ENCODE assay signal across 26 cellular contexts in genomic region chr3:72033709-72034428, GRCh38.
A peak's percentile ranks its signal among the peaks of the same experiment; 100 is the strongest.
DNase-seq lines count a peak whose midpoint lies in the region; ATAC-seq, FAIRE-seq and TF ChIP-seq lines count a peak whose summit lies in the region.
"Had no signal": no experiment of that assay in that cellular context is flagged by ENCODE, and none has a peak within 500 bp of the region (broad histone marks: within the 10 kb centered on the region; RNA-seq: fewer than 3 reads in every experiment).

No MANE protein-coding gene starts in this region.

- peaks cover 8% of the 10 kb centered on the region for H3K27me3 Mint-ChIP-seq in memory B cell

- no peaks in the 10 kb centered on the region for H3K36me3 ChIP-seq in GM06990 (ENCODE audit: control insufficient read depth, insufficient read depth, low read length)
- H3K36me3 ChIP-seq: BLaER1 treated with 17β-estradiol and CSF1 and Interleukin-3, amounts not matched to agents 10 nM and 100 nM; neural progenitor cell; right atrium auricular region had no signal

- no peak overlapping the region for H3K4me3 Mint-ChIP-seq in memory B cell
- H3K4me3 Mint-ChIP-seq: neural progenitor cell had no signal

- ATAC-seq in GM19351 (IDR thresholded peaks at IDR 0.05; ENCODE audit: unreplicated experiment): peak; percentile 71
- ATAC-seq in HG03095 (IDR thresholded peaks at IDR 0.05; ENCODE audit: unreplicated experiment): peak; percentile 51
- peak; percentile 64 for ATAC-seq in memory B cell (ENCODE audit: low read depth)
- no peak for ATAC-seq in HG03196 (IDR thresholded peaks at IDR 0.05; ENCODE audit: unreplicated experiment)
- ATAC-seq: PC-3, SK-N-SH treated with all-trans-retinoic acid at 6 μM for 48 hours had no signal

- peak; percentile 46 for DNase-seq in GM06990 (ENCODE audit: extremely low read depth, insufficient read length)
- no peak for DNase-seq in memory B cell (ENCODE audit: low spot score in 2 of 2)
- DNase-seq in HT-29 (ENCODE audit: low spot score): no peak
- DNase-seq in HTR-8/SVneo (ENCODE audit: insufficient read length, low spot score): no peak
- DNase-seq: activated CD4-positive, alpha-beta T cell treated with anti-CD3 and anti-CD28 coated beads for 1 hour; activated CD8-positive, alpha-beta memory T cell treated with anti-CD3 and anti-CD28 coated beads for 24 hours; activated naive CD4-positive, alpha-beta T cell; central memory CD4-positive, alpha-beta T cell; DMS79 treated with DMSO at 0.1 percent for 48 hours; foreskin fibroblast; mammary epithelial cell; MV-4-11; NCI-H146; NCI-H446; PC-3; stimulated activated CD4-positive, alpha-beta T cell treated with anti-CD3 and anti-CD28 coated beads, Interleukin-2, amount 100 ng/mL, for 24 hours; T-helper 2 cell; trophoblast cell had no signal

- peaks cover 5% of the 10 kb centered on the region for H3K9me3 Mint-ChIP-seq in memory B cell

- FAIRE-seq in HTR-8/SVneo (lab: Jason Lieb, UNC): no peak

- peaks cover 11% of the 10 kb centered on the region for H3K4me1 Mint-ChIP-seq in memory B cell

- no peaks in the 10 kb centered on the region for H3K27me3 ChIP-seq in GM06990 (replicated peaks; ENCODE audit: control insufficient read depth, insufficient read depth, low read length)
- H3K27me3 ChIP-seq: BLaER1 treated with 17β-estradiol and CSF1 and Interleukin-3, amounts not matched to agents 10 nM and 100 nM; neural progenitor cell; right atrium auricular region had no signal

- H3K4me3 ChIP-seq in GM06990 (replicated peaks; ENCODE audit: low read depth, low read length): no peak overlapping the region
- H3K4me3 ChIP-seq: BLaER1 treated with 17β-estradiol and CSF1 and Interleukin-3, amounts not matched to agents 10 nM and 100 nM; neural progenitor cell; right atrium auricular region; smooth muscle cell had no signal

- H3K36me3 Mint-ChIP-seq in memory B cell: peaks cover 2% of the 10 kb centered on the region
- H3K36me3 Mint-ChIP-seq: neural progenitor cell had no signal

- H3K27ac Mint-ChIP-seq in memory B cell: no peak overlapping the region
- H3K27ac Mint-ChIP-seq: neural progenitor cell had no signal

- no peak for TF ChIP-seq CTCF in GM06990 (IDR thresholded peaks at IDR 0.05; ENCODE audit: insufficient read depth, low read length, poor library complexity, severe bottlenecking)
